ENCODE assay signal across 18 cellular contexts in genomic region chr16:52141871-52142270, GRCh38.
DNase-seq lines count a peak whose midpoint lies in the region; ATAC-seq and TF ChIP-seq lines count a peak whose summit lies in the region.
"Had no signal": no experiment of that assay in that cellular context is flagged by ENCODE, and none has a peak within 500 bp of the region (broad histone marks: within the 10 kb centered on the region; RNA-seq: fewer than 3 reads in every experiment).

No MANE protein-coding gene starts in this region.

- TF ChIP-seq CTCF in neural cell (IDR thresholded peaks at IDR 0.05; ENCODE audit: poor library complexity, severe bottlenecking) (no peak), right lobe of liver (IDR thresholded peaks at IDR 0.05) (no peak)

- H3K4me3 ChIP-seq in neural cell (ENCODE audit: low read length): no peak overlapping the region
- H3K4me3 ChIP-seq in right lobe of liver: no peak overlapping the region
- H3K4me3 ChIP-seq: BLaER1, GM12878, GM23338 had no signal

- no peaks in the 10 kb centered on the region for H4K20me1 ChIP-seq in neural cell (ENCODE audit: insufficient read depth)
- H4K20me1 ChIP-seq: BLaER1 had no signal

- no peaks in the 10 kb centered on the region for H3K4me1 ChIP-seq in right lobe of liver
- H3K4me1 ChIP-seq: BLaER1, Caco-2 had no signal

- TF ChIP-seq EP300 in neural cell (conservative IDR thresholded peaks at IDR 0.05; ENCODE audit: poor library complexity, severe bottlenecking): peak; percentile 25

- 39% methylated on average over 4 of the region's 4 CpGs for WGBS in right lobe of liver (ENCODE audit: insufficient coverage, low coverage, low lambda C conversion rate, missing lambda C conversion rate)

- intact Hi-C loops in right lobe of liver (cut with DNase I): no loop called here

- no peak for ATAC-seq in GM21576 (IDR thresholded peaks at IDR 0.05; ENCODE audit: unreplicated experiment)
- ATAC-seq in right lobe of liver: no peak
- ATAC-seq: CD8-positive, alpha-beta T cell; GM12878; GM23338; HCT116 had no signal

- H3K27ac ChIP-seq in neural cell (ENCODE audit: low read length): no peak overlapping the region
- no peak overlapping the region for H3K27ac ChIP-seq in right lobe of liver
- H3K27ac ChIP-seq: BLaER1, C4-2B had no signal

- H3K4me2 ChIP-seq in neural cell (ENCODE audit: low read length): no peak overlapping the region
- H3K4me2 ChIP-seq: BLaER1, GM23338 had no signal

- H3K9me3 ChIP-seq in neural cell (ENCODE audit: low read length) (no peaks in the 10 kb centered on the region), right lobe of liver (no peaks in the 10 kb centered on the region)
- H3K9me3 ChIP-seq: BLaER1, Caco-2 had no signal

- no peak for TF ChIP-seq RAD21 in neural cell (conservative IDR thresholded peaks at IDR 0.05)

- H3K36me3 ChIP-seq in neural cell (ENCODE audit: insufficient read depth, low read length) (no peaks in the 10 kb centered on the region), right lobe of liver (no peaks in the 10 kb centered on the region)
- H3K36me3 ChIP-seq: BLaER1 had no signal

- no peak overlapping the region for H3K9ac ChIP-seq in neural cell (ENCODE audit: low read length)
- H3K9ac ChIP-seq: BLaER1 had no signal

- H3F3A ChIP-seq in neural cell (ENCODE audit: insufficient read depth, low read length, poor library complexity, severe bottlenecking): no peaks in the 10 kb centered on the region

- H2AFZ ChIP-seq in neural cell (ENCODE audit: low read depth, low read length): no peak overlapping the region
- H2AFZ ChIP-seq: GM23338 had no signal

- DNase-seq in M059J (ENCODE audit: low read depth) (peak; percentile 4), dermis blood vessel endothelial cell (peak; percentile 20), GM03348 (ENCODE audit: low spot score) (no peak), right lobe of liver (no peak), NOMO-1 (lab: John Stamatoyannopoulos, UW; ENCODE audit: unreplicated experiment in 2 of 2) (no peak)
- DNase-seq: Caco-2; CD4-positive, CD25-positive, alpha-beta regulatory T cell; CD8-positive, alpha-beta T cell; DMS153; DND-41; H9 had no signal

- no peak for TF ChIP-seq POLR2A in right lobe of liver (IDR thresholded peaks at IDR 0.05)

- H3K27me3 ChIP-seq in neural cell (ENCODE audit: insufficient read depth, low read depth, low read length): no peaks in the 10 kb centered on the region
- H3K27me3 ChIP-seq in right lobe of liver: no peaks in the 10 kb centered on the region
- H3K27me3 ChIP-seq: BLaER1 had no signal

- H3K9me2 ChIP-seq in neural cell (ENCODE audit: insufficient read depth, low read length): no peaks in the 10 kb centered on the region

- no peaks in the 10 kb centered on the region for H3K79me2 ChIP-seq in neural cell (replicated peaks; ENCODE audit: insufficient read depth, low read length)

TF ChIP-seq in neural cell, 6 proteins besides CTCF, POLR2A, EP300 and RAD21:
- no peak for TF ChIP-seq MXI1 (conservative IDR thresholded peaks at IDR 0.05; ENCODE audit: poor library complexity, severe bottlenecking)
- TF ChIP-seq POLR2AphosphoS5 (IDR thresholded peaks at IDR 0.05): peak; percentile 10

Comparison
In these comparisons a context has a peak if more than half of its experiments do, and no peak if none do; other contexts are left out.
1. DNase-seq: peak in M059J (single experiment) and dermis blood vessel endothelial cell (single experiment); none in GM03348 (single experiment), right lobe of liver (0 of 3) and NOMO-1 (0 of 2).